1 cellular context compared by ENCODE assay signal in the genomic region with DNA sequence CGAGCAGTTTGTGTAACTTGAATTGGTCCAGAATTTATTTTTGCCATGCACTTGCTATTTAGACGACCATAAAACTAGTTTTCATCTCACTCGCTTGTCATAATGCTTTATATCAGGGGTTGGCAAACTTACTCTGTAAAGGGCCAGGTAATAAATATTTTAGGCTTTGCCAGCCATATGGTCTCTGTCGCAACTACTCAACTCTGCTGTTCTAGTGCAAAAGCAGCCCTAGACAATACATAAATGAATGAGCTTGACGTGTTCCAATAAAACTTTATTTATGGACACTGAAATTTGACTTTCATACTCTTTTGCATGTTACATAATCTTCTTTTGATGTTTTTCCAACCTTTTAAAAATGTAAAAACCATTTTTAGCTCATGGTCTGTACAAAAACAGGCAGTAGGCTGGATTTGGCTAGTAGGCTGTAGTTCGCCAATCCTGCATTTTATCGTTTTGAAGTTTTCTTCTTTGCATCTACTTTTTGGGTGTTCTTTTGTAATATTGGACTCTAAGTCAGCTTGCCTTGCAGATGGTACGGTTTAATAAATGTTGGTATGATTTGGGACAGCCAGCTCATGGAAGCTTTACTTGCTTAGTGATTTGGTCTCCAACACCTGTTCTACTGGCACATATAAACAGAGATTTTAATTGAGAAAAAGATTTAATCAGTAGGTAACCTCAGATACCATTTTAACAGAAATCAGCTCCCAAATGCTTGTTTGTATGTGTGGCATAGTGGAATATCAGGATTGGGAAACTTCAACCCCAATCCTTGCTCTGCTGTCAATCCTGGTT.
TF ChIP-seq lines count a peak whose summit lies in the region.

No MANE protein-coding gene starts in this region.

TF ChIP-seq in IMR-90, 13 proteins besides CTCF, POLR2A, EP300 and RAD21:
- TF ChIP-seq MAZ (IDR thresholded peaks at IDR 0.05; ENCODE audit: borderline replicate concordance, low read depth, low read length) = no peak
- TF ChIP-seq CHD1 (IDR thresholded peaks at IDR 0.05; ENCODE audit: low read depth, low read length) = no peak
- TF ChIP-seq, protein P1, sequence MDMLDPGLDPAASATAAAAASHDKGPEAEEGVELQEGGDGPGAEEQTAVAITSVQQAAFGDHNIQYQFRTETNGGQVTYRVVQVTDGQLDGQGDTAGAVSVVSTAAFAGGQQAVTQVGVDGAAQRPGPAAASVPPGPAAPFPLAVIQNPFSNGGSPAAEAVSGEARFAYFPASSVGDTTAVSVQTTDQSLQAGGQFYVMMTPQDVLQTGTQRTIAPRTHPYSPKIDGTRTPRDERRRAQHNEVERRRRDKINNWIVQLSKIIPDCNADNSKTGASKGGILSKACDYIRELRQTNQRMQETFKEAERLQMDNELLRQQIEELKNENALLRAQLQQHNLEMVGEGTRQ (IDR thresholded peaks at IDR 0.05; ENCODE audit: low read depth, low read length) = no peak
- TF ChIP-seq NFE2L2 (IDR thresholded peaks at IDR 0.05; ENCODE audit: low read depth, low read length) = no peak
- no peak for TF ChIP-seq RCOR1 (IDR thresholded peaks at IDR 0.05; ENCODE audit: insufficient replicate concordance, low read length)
- TF ChIP-seq BHLHE40 (IDR thresholded peaks at IDR 0.05; ENCODE audit: low read depth, low read length) = no peak
- no peak for TF ChIP-seq MAFK (IDR thresholded peaks at IDR 0.05; ENCODE audit: low read depth, low read length)
- TF ChIP-seq FOS (IDR thresholded peaks at IDR 0.05; ENCODE audit: low read depth, low read length) = no peak
- no peak for TF ChIP-seq CEBPB (IDR thresholded peaks at IDR 0.05; ENCODE audit: low read depth, low read length)
